1 cellular context compared by ENCODE assay signal in the genomic region with DNA sequence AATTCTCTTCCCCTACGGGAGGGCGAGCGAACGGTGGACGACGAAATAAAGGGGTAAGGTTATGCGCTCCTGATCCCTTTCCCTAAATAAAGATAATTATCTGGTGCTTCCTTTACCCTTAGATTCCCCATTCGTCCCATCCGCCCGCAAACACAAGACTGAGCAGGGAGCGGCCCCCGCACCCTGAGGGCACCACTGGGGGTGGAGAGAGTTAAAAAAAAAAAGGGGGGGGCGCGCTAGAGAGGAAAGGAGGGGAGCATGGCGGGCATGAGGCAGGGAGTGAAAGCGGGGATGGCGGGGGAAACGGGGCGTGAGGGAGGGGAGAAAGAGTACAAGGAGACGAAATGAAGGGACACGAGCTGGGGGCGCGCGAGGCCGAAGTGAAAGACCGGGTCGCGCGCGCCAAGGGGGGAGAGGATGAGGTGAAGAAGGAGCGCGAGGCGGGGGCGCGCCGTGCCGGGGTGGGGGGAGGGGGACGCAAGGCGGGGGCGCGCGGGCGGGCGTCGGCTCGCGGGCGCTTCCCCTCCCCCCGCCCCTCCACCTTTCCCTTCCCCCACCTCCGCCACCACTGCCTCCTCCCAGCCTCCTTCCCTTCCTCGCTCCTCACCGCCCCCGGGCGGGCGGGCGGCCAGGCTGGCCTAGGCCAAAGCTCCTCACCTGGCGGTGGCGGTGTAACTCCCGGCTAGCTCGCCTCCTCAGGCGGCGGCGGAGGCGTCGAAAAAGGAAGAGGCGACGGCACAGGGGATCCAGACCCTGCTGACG.
A peak's percentile ranks its signal among the peaks of the same experiment; 100 is the strongest.
TF ChIP-seq lines count a peak whose summit lies in the region.

No MANE protein-coding gene starts in this region.

TF ChIP-seq in H1, 55 proteins besides CTCF, POLR2A, EP300 and RAD21:
- TF ChIP-seq SIX5 (IDR thresholded peaks at IDR 0.05; ENCODE audit: low read depth, low read length) (no peak), NRF1 (IDR thresholded peaks at IDR 0.05; ENCODE audit: low read depth, low read length) (no peak), SP2 (IDR thresholded peaks at IDR 0.05; ENCODE audit: low read length) (no peak), RBBP5 (IDR thresholded peaks at IDR 0.05; ENCODE audit: borderline replicate concordance, low read depth, low read length) (peak; percentile 41), CBX5 (IDR thresholded peaks at IDR 0.05; ENCODE audit: low read depth, low read length) (no peak), KDM4A (IDR thresholded peaks at IDR 0.05; ENCODE audit: low read depth, low read length, severe bottlenecking) (peak; percentile 19), TBP (IDR thresholded peaks at IDR 0.05; ENCODE audit: low read depth, low read length) (no peak), CTBP2 (IDR thresholded peaks at IDR 0.05; ENCODE audit: borderline replicate concordance, insufficient read depth, insufficient read length, low read length) (no peak), FOSL1 (IDR thresholded peaks at IDR 0.05; ENCODE audit: insufficient read depth, low read depth, low read length) (no peak), TAF1 (IDR thresholded peaks at IDR 0.05; ENCODE audit: low read depth, low read length) (peak; percentile 41; the same call in 1 of the 2 replicates), MAFK (IDR thresholded peaks at IDR 0.05; ENCODE audit: low read depth, low read length) (no peak), SIN3A (conservative IDR thresholded peaks at IDR 0.05 in 1 of 2, IDR thresholded peaks at IDR 0.05 in 1 of 2; ENCODE audit: low read depth in 1 of 2, low read length in 2 of 2) (peak; percentile 9 to 16; a peak in 1 of 4 replicates), SAP30 (IDR thresholded peaks at IDR 0.05; ENCODE audit: insufficient read depth, insufficient replicate concordance, low read length) (peak; percentile 46), SUZ12 (IDR thresholded peaks at IDR 0.05; ENCODE audit: low read length) (no peak), ASH2L (IDR thresholded peaks at IDR 0.05; ENCODE audit: low read length) (peak; percentile 68), PHF8 (conservative IDR thresholded peaks at IDR 0.05; ENCODE audit: low read depth, low read length) (peak; percentile 45; the same call in 1 of the 2 replicates), POLR2AphosphoS5 (IDR thresholded peaks at IDR 0.05; ENCODE audit: low read depth, low read length) (peak; percentile 57; the same call in 1 of the 2 replicates), TCF12 (IDR thresholded peaks at IDR 0.05; ENCODE audit: low read depth, low read length) (no peak)
- TF ChIP-seq, protein P1, sequence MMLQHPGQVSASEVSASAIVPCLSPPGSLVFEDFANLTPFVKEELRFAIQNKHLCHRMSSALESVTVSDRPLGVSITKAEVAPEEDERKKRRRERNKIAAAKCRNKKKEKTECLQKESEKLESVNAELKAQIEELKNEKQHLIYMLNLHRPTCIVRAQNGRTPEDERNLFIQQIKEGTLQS (IDR thresholded peaks at IDR 0.05; ENCODE audit: insufficient read depth, low read depth, low read length), result no peak
- TF ChIP-seq, protein P2, sequence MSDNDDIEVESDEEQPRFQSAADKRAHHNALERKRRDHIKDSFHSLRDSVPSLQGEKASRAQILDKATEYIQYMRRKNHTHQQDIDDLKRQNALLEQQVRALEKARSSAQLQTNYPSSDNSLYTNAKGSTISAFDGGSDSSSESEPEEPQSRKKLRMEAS (IDR thresholded peaks at IDR 0.05), result peak; percentile 21; the same call in 1 of the 2 replicates
- TF ChIP-seq, protein P3, sequence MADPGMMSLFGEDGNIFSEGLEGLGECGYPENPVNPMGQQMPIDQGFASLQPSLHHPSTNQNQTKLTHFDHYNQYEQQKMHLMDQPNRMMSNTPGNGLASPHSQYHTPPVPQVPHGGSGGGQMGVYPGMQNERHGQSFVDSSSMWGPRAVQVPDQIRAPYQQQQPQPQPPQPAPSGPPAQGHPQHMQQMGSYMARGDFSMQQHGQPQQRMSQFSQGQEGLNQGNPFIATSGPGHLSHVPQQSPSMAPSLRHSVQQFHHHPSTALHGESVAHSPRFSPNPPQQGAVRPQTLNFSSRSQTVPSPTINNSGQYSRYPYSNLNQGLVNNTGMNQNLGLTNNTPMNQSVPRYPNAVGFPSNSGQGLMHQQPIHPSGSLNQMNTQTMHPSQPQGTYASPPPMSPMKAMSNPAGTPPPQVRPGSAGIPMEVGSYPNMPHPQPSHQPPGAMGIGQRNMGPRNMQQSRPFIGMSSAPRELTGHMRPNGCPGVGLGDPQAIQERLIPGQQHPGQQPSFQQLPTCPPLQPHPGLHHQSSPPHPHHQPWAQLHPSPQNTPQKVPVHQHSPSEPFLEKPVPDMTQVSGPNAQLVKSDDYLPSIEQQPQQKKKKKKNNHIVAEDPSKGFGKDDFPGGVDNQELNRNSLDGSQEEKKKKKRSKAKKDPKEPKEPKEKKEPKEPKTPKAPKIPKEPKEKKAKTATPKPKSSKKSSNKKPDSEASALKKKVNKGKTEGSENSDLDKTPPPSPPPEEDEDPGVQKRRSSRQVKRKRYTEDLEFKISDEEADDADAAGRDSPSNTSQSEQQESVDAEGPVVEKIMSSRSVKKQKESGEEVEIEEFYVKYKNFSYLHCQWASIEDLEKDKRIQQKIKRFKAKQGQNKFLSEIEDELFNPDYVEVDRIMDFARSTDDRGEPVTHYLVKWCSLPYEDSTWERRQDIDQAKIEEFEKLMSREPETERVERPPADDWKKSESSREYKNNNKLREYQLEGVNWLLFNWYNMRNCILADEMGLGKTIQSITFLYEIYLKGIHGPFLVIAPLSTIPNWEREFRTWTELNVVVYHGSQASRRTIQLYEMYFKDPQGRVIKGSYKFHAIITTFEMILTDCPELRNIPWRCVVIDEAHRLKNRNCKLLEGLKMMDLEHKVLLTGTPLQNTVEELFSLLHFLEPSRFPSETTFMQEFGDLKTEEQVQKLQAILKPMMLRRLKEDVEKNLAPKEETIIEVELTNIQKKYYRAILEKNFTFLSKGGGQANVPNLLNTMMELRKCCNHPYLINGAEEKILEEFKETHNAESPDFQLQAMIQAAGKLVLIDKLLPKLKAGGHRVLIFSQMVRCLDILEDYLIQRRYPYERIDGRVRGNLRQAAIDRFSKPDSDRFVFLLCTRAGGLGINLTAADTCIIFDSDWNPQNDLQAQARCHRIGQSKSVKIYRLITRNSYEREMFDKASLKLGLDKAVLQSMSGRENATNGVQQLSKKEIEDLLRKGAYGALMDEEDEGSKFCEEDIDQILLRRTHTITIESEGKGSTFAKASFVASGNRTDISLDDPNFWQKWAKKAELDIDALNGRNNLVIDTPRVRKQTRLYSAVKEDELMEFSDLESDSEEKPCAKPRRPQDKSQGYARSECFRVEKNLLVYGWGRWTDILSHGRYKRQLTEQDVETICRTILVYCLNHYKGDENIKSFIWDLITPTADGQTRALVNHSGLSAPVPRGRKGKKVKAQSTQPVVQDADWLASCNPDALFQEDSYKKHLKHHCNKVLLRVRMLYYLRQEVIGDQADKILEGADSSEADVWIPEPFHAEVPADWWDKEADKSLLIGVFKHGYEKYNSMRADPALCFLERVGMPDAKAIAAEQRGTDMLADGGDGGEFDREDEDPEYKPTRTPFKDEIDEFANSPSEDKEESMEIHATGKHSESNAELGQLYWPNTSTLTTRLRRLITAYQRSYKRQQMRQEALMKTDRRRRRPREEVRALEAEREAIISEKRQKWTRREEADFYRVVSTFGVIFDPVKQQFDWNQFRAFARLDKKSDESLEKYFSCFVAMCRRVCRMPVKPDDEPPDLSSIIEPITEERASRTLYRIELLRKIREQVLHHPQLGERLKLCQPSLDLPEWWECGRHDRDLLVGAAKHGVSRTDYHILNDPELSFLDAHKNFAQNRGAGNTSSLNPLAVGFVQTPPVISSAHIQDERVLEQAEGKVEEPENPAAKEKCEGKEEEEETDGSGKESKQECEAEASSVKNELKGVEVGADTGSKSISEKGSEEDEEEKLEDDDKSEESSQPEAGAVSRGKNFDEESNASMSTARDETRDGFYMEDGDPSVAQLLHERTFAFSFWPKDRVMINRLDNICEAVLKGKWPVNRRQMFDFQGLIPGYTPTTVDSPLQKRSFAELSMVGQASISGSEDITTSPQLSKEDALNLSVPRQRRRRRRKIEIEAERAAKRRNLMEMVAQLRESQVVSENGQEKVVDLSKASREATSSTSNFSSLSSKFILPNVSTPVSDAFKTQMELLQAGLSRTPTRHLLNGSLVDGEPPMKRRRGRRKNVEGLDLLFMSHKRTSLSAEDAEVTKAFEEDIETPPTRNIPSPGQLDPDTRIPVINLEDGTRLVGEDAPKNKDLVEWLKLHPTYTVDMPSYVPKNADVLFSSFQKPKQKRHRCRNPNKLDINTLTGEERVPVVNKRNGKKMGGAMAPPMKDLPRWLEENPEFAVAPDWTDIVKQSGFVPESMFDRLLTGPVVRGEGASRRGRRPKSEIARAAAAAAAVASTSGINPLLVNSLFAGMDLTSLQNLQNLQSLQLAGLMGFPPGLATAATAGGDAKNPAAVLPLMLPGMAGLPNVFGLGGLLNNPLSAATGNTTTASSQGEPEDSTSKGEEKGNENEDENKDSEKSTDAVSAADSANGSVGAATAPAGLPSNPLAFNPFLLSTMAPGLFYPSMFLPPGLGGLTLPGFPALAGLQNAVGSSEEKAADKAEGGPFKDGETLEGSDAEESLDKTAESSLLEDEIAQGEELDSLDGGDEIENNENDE (IDR thresholded peaks at IDR 0.05; ENCODE audit: insufficient replicate concordance, low read length), result no peak
TF ChIP-seq in H1: peak in this region for 9.
